In genomic region chr22:27168681-27169080, GRCh38 we compare ENCODE assay signal across 33 cellular contexts.
DNase-seq lines count a peak whose midpoint lies in the region; ATAC-seq, FAIRE-seq and TF ChIP-seq lines count a peak whose summit lies in the region.
"Had no signal": no experiment of that assay in that cellular context is flagged by ENCODE, and none has a peak within 500 bp of the region (broad histone marks: within the 10 kb centered on the region; RNA-seq: fewer than 3 reads in every experiment).

No MANE protein-coding gene starts in this region.

- H3K4me3 ChIP-seq in HEK293 (ENCODE audit: low read depth, low read length) (no peak overlapping the region), mesenchymal stem cell (ENCODE audit: insufficient read depth in 1 of 2, low read depth in 1 of 2, low read length in 2 of 2) (no peak overlapping the region)
- H3K4me3 ChIP-seq: A549; BLaER1; BLaER1 treated with 17β-estradiol and CSF1 and Interleukin-3, amounts not matched to agents 10 nM and 100 nM had no signal

- H3K4ac ChIP-seq in mesenchymal stem cell (ENCODE audit: low read depth in 1 of 2, low read length in 2 of 2), result no peak overlapping the region

- no peak overlapping the region for H3K4me2 ChIP-seq in mesenchymal stem cell (ENCODE audit: low read length, poor library complexity, severe bottlenecking)
- H3K4me2 ChIP-seq: A549; BLaER1; BLaER1 treated with 17β-estradiol and CSF1 and Interleukin-3, amounts not matched to agents 10 nM and 100 nM had no signal

- H3K18ac ChIP-seq in mesenchymal stem cell (ENCODE audit: low read depth in 1 of 2, low read length in 2 of 2), result no peak overlapping the region

- no peak overlapping the region for H3K27ac ChIP-seq in HEK293 (ENCODE audit: extremely low read depth, low read depth, low read length)
- no peak overlapping the region for H3K27ac ChIP-seq in mesenchymal stem cell (ENCODE audit: low read length, poor library complexity, severe bottlenecking)
- H3K27ac ChIP-seq: 22Rv1; BLaER1; BLaER1 treated with 17β-estradiol and CSF1 and Interleukin-3, amounts not matched to agents 10 nM and 100 nM; C4-2B had no signal

- no peaks in the 10 kb centered on the region for H3K4me1 ChIP-seq in HEK293 (ENCODE audit: control insufficient read depth, insufficient read depth, low read length)
- H3K4me1 ChIP-seq in mesenchymal stem cell (ENCODE audit: control insufficient read depth, insufficient read depth, low read depth, low read length), result peaks cover 11% of the 10 kb centered on the region
- H3K4me1 ChIP-seq: Caco-2 had no signal

- H4K91ac ChIP-seq in mesenchymal stem cell (ENCODE audit: low read length), result no peak overlapping the region

- peaks cover 0 to 82% of the 10 kb centered on the region in 2 experiments for H3K27me3 ChIP-seq in mesenchymal stem cell (ENCODE audit: control insufficient read depth in 1 of 2, insufficient read depth in 1 of 2, low read length in 2 of 2)
- H3K27me3 ChIP-seq: BE2C; BLaER1; BLaER1 treated with 17β-estradiol and CSF1 and Interleukin-3, amounts not matched to agents 10 nM and 100 nM had no signal

- no peak overlapping the region for H3K14ac ChIP-seq in mesenchymal stem cell (ENCODE audit: low read length in 2 of 2)

- TF ChIP-seq CTCF in HEK293 (tag by site-specific recombination; IDR thresholded peaks at IDR 0.05), result no peak

- no peak overlapping the region for H4K8ac ChIP-seq in mesenchymal stem cell (ENCODE audit: low read length)

- peak; percentile 95 for FAIRE-seq in urothelium cell line (lab: Jason Lieb, UNC)
- FAIRE-seq: A204.1, A549, D721Med had no signal

- H2AK5ac ChIP-seq in mesenchymal stem cell (ENCODE audit: low read length, severe bottlenecking), result peak overlapping the region; percentile 75

- H2BK120ac ChIP-seq in mesenchymal stem cell (ENCODE audit: low read depth, low read length), result no peak overlapping the region

- POLR2A ChIA-PET in HEK293 (lab: Yijun Ruan, JAX), result no interaction called here

- H3K79me1 ChIP-seq in mesenchymal stem cell (replicated peaks; ENCODE audit: low read length, poor library complexity, severe bottlenecking), result no peaks in the 10 kb centered on the region

- CTCF ChIA-PET in HEK293 (lab: Yijun Ruan, JAX), result interaction anchor here (1.2 to 1.7 kb wide), 2 partner anchors 9 to 12 kb away, joined by 3 to 6 read pairs; no protein-coding TSS in a partner anchor

- no peak for DNase-seq in mesenchymal stem cell
- no peak for DNase-seq in urothelium cell line (ENCODE audit: low spot score)
- no peak for DNase-seq in effector CD8-positive, alpha-beta T cell (lab: John Stamatoyannopoulos, UW)
- DNase-seq: 8988T; ACHN; AML-193; BE2C; C1 segment of cervical spinal cord; Caco-2; Calu3; CD4-positive, alpha-beta memory T cell; CD4-positive, alpha-beta T cell; CD4-positive, CD25-positive, alpha-beta regulatory T cell; CD8-positive, alpha-beta memory T cell; CD8-positive, alpha-beta T cell; COR-L47; DMS 273 treated with DMSO at 0.1 percent for 48 hours; DMS153; DMS53; DMS79; DMS79 treated with DMSO at 0.1 percent for 48 hours; DND-41; EL had no signal

- WGBS in mesenchymal stem cell, result 91% methylated on average over 3 of the region's 3 CpGs

- H3K9ac ChIP-seq in mesenchymal stem cell (ENCODE audit: low read length), result no peak overlapping the region
- H3K9ac ChIP-seq: BLaER1; BLaER1 treated with 17β-estradiol and CSF1 and Interleukin-3, amounts not matched to agents 10 nM and 100 nM had no signal

- no peak overlapping the region for H3K23ac ChIP-seq in mesenchymal stem cell (ENCODE audit: low read length in 2 of 2)

- H2BK15ac ChIP-seq in mesenchymal stem cell (ENCODE audit: low read depth, poor library complexity, severe bottlenecking), result no peak overlapping the region

- H3K9me3 ChIP-seq in HEK293 (ENCODE audit: control insufficient read depth, insufficient read depth, low read depth, low read length), result no peaks in the 10 kb centered on the region
- H3K9me3 ChIP-seq in mesenchymal stem cell (ENCODE audit: control insufficient read depth, low read length), result no peaks in the 10 kb centered on the region
- H3K9me3 ChIP-seq: A549; BE2C; BLaER1; BLaER1 treated with 17β-estradiol and CSF1 and Interleukin-3, amounts not matched to agents 10 nM and 100 nM; Caco-2 had no signal

- no peak for ATAC-seq in HG03135 (IDR thresholded peaks at IDR 0.05; ENCODE audit: unreplicated experiment)
- no peak for ATAC-seq in HG03432 (IDR thresholded peaks at IDR 0.05; ENCODE audit: unreplicated experiment)
- ATAC-seq: A549; CD8-positive, alpha-beta T cell had no signal

- no peaks in the 10 kb centered on the region for H3K36me3 ChIP-seq in HEK293 (ENCODE audit: control insufficient read depth in 2 of 2, insufficient read depth in 1 of 2, low read length in 2 of 2)
- no peaks in the 10 kb centered on the region for H3K36me3 ChIP-seq in mesenchymal stem cell (ENCODE audit: control insufficient read depth in 1 of 2, insufficient read depth in 2 of 2, low read depth in 1 of 2, low read length in 2 of 2)
- H3K36me3 ChIP-seq: BE2C; BLaER1; BLaER1 treated with 17β-estradiol and CSF1 and Interleukin-3, amounts not matched to agents 10 nM and 100 nM had no signal

- H2AFZ ChIP-seq in mesenchymal stem cell (ENCODE audit: low read depth, low read length), result no peak overlapping the region

- no peak overlapping the region for H2BK12ac ChIP-seq in mesenchymal stem cell (ENCODE audit: low read length in 2 of 2)

- H2BK5ac ChIP-seq in mesenchymal stem cell (ENCODE audit: low read depth, low read length, poor library complexity, severe bottlenecking), result no peak overlapping the region

TF ChIP-seq in HEK293, 187 proteins besides CTCF, POLR2A, EP300 and RAD21:
- TF ChIP-seq ZBTB17 (tag by site-specific recombination; IDR thresholded peaks at IDR 0.05) (peak; percentile 80), ZNF513 (tag by site-specific recombination; IDR thresholded peaks at IDR 0.05) (no peak), SCRT2 (tag by site-specific recombination; IDR thresholded peaks at IDR 0.05) (no peak), EGR2 (tag by site-specific recombination; IDR thresholded peaks at IDR 0.05; ENCODE audit: low read depth) (0 out of 2 replicates have a peak, but pooled peaks have one; percentile 31), ZSCAN30 (tag by site-specific recombination; IDR thresholded peaks at IDR 0.05) (no peak), ZNF366 (tag by site-specific recombination; conservative IDR thresholded peaks at IDR 0.05) (peak; percentile 92)
TF ChIP-seq in HEK293: peak in this region for 3.
